ENCODE assay signal across 1 cellular context in the genomic region with DNA sequence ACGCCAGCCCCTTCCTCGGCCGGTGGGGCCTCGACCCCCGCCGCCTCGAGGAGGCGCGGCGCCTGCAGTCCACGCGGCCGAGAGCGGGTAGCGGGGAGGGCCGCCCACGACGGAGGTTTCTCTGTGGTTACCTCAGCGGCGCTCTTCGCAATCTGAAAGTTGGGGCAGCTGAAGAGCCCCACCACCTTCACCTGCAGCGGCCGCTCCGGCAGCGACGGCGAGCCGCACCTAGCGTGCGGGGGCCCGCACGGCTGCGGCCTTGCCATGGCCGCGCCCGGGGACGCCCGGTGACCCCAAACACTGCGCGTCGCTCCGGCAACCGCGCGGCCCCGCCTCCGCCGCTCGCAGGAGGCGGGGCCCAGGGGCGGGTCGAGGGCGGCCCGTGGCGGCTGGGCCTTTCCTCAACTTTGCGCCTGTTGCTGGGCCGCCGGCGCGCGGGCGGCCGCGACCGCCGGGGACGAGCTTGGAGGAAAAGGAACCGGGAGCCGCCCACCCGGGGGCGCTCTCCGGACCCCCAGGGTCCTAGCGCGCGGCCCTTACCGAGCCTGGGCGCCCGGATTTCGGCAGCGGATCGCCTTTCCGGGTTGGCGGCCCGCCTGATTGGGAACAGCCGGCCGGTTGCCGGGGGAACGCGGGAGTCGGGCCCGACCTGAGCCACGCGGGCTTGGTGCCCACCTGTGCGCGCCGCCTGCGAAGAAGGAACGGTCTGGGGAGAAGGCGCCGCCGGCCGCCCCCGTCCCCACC.
TF ChIP-seq lines count a peak whose summit lies in the region.

TSS of gene PPIL6 (minus strand) at position 304 of the 744 bp plus-strand sequence. CDS start at position 266, 38 bp downstream.
A gene with protein sequence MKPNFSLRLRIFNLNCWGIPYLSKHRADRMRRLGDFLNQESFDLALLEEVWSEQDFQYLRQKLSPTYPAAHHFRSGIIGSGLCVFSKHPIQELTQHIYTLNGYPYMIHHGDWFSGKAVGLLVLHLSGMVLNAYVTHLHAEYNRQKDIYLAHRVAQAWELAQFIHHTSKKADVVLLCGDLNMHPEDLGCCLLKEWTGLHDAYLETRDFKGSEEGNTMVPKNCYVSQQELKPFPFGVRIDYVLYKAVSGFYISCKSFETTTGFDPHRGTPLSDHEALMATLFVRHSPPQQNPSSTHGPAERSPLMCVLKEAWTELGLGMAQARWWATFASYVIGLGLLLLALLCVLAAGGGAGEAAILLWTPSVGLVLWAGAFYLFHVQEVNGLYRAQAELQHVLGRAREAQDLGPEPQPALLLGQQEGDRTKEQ (plus strand): TSS at position 400 of the 744 bp plus-strand sequence. CDS start 398 bp downstream, outside the sequence.

TF ChIP-seq in SK-N-SH, 30 proteins besides CTCF, POLR2A, EP300 and RAD21 (continued from another document):
- TF ChIP-seq REST (IDR thresholded peaks at IDR 0.05; ENCODE audit: low read depth, low read length) (no peak), TEAD4 (IDR thresholded peaks at IDR 0.05; ENCODE audit: borderline replicate concordance, insufficient read depth) (no peak), JUND (IDR thresholded peaks at IDR 0.05) (no peak), FOXJ3 (CRISPR knock-in tag; IDR thresholded peaks at IDR 0.05) (no peak), TCF12 (IDR thresholded peaks at IDR 0.05) (no peak), SIN3A (IDR thresholded peaks at IDR 0.05; ENCODE audit: borderline replicate concordance, low read depth, low read length) (peak; percentile 55; the same call in 1 of the 2 replicates), MXI1 (IDR thresholded peaks at IDR 0.05; ENCODE audit: low read depth, low read length) (peak; percentile 90), RXRA (IDR thresholded peaks at IDR 0.05; ENCODE audit: borderline replicate concordance, low read depth) (no peak), ELF1 (IDR thresholded peaks at IDR 0.05) (peak; percentile 72), POLR2AphosphoS5 (IDR thresholded peaks at IDR 0.05; ENCODE audit: low read depth, low read length) (no peak), MEF2A (IDR thresholded peaks at IDR 0.05; ENCODE audit: borderline replicate concordance, low read depth) (no peak), MAX (IDR thresholded peaks at IDR 0.05; ENCODE audit: low read depth) (peak; percentile 94), FOXM1 (IDR thresholded peaks at IDR 0.05; ENCODE audit: low read depth) (no peak), SMC3 (IDR thresholded peaks at IDR 0.05; ENCODE audit: low read depth, low read length) (0 out of 2 replicates have a peak, but pooled peaks have one; percentile 20), GATA2 (CRISPR knock-in tag; IDR thresholded peaks at IDR 0.05) (no peak), TAF1 (IDR thresholded peaks at IDR 0.05; ENCODE audit: borderline replicate concordance, low read depth, low read length) (peak; percentile 43; the same call in 1 of the 2 replicates), FOSL2 (IDR thresholded peaks at IDR 0.05; ENCODE audit: borderline replicate concordance, low read depth) (no peak), EZH2phosphoT487 (IDR thresholded peaks at IDR 0.05; ENCODE audit: borderline replicate concordance, low read depth) (no peak), CHD2 (IDR thresholded peaks at IDR 0.05; ENCODE audit: low read length, partially characterized antibody) (no peak), GABPA (IDR thresholded peaks at IDR 0.05; ENCODE audit: low read depth) (peak; percentile 49; the same call in 1 of the 2 replicates)
- TF ChIP-seq, protein P1, sequence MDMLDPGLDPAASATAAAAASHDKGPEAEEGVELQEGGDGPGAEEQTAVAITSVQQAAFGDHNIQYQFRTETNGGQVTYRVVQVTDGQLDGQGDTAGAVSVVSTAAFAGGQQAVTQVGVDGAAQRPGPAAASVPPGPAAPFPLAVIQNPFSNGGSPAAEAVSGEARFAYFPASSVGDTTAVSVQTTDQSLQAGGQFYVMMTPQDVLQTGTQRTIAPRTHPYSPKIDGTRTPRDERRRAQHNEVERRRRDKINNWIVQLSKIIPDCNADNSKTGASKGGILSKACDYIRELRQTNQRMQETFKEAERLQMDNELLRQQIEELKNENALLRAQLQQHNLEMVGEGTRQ (IDR thresholded peaks at IDR 0.05; ENCODE audit: borderline replicate concordance, low read depth, low read length): no peak
- TF ChIP-seq, protein P2, sequence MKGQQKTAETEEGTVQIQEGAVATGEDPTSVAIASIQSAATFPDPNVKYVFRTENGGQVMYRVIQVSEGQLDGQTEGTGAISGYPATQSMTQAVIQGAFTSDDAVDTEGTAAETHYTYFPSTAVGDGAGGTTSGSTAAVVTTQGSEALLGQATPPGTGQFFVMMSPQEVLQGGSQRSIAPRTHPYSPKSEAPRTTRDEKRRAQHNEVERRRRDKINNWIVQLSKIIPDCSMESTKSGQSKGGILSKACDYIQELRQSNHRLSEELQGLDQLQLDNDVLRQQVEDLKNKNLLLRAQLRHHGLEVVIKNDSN (IDR thresholded peaks at IDR 0.05; ENCODE audit: borderline replicate concordance, low read depth): no peak
- TF ChIP-seq, protein P3, sequence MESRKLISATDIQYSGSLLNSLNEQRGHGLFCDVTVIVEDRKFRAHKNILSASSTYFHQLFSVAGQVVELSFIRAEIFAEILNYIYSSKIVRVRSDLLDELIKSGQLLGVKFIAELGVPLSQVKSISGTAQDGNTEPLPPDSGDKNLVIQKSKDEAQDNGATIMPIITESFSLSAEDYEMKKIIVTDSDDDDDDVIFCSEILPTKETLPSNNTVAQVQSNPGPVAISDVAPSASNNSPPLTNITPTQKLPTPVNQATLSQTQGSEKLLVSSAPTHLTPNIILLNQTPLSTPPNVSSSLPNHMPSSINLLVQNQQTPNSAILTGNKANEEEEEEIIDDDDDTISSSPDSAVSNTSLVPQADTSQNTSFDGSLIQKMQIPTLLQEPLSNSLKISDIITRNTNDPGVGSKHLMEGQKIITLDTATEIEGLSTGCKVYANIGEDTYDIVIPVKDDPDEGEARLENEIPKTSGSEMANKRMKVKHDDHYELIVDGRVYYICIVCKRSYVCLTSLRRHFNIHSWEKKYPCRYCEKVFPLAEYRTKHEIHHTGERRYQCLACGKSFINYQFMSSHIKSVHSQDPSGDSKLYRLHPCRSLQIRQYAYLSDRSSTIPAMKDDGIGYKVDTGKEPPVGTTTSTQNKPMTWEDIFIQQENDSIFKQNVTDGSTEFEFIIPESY (IDR thresholded peaks at IDR 0.05; ENCODE audit: borderline replicate concordance, low read depth): no peak
TF ChIP-seq in SK-N-SH: peak in this region for 12.
